In genomic region chr22:38315801-38316339, GRCh38 we compare ENCODE assay signal across 8 cellular contexts. TPM values are rescaled to one million over a fixed set of nuclear protein-coding genes. Genes with fewer than 3 reads are reported as not detected.
DNase-seq lines count a peak whose midpoint lies in the region; ATAC-seq and TF ChIP-seq lines count a peak whose summit lies in the region.

No MANE protein-coding gene starts in this region.

- peak overlapping the region; percentile 98 for H3K27ac Mint-ChIP-seq in GM23338
- H3K27ac Mint-ChIP-seq in activated naive CD4-positive, alpha-beta T cell treated with anti-CD3 and anti-CD28 coated beads, Interleukin-2, amount 50 U/mL, for 24 hours = peak overlapping the region; percentile 86

- no peaks in the 10 kb centered on the region for H3K27me3 ChIP-seq in GM23338 (ENCODE audit: insufficient read depth)
- no peaks in the 10 kb centered on the region for H3K27me3 ChIP-seq in suprapubic skin

- H3F3A ChIP-seq in GM23338 (replicated peaks; ENCODE audit: low read depth) = peaks cover 40% of the 10 kb centered on the region

- H3K27ac ChIP-seq in GM23338 (ENCODE audit: low read depth) = peak overlapping the region; percentile 85
- peak overlapping the region; percentile 99 for H3K27ac ChIP-seq in suprapubic skin

- no peak overlapping the region for H2AFZ ChIP-seq in GM23338

- 4% methylated on average over 12 of the region's 13 CpGs for WGBS in suprapubic skin

- peak; percentile 13 for DNase-seq in ACHN
- DNase-seq in GM23338 (ENCODE audit: low spot score) = no peak
- DNase-seq in suprapubic skin (ENCODE audit: low spot score in 2 of 2) = no peak
- no peak for DNase-seq in SK-N-DZ (ENCODE audit: low spot score)

- H3K36me3 Mint-ChIP-seq in GM23338 (ENCODE audit: low read depth) = peaks cover 38% of the 10 kb centered on the region
- no peaks in the 10 kb centered on the region for H3K36me3 Mint-ChIP-seq in activated naive CD4-positive, alpha-beta T cell treated with anti-CD3 and anti-CD28 coated beads, Interleukin-2, amount 50 U/mL, for 24 hours

- in situ Hi-C loops in ACHN (cut with HindIII; ENCODE audit: low pct_ligation_motif_present, low pct_unique_long_range_greater_than_20kb, low sequenced_read_pairs) = no loop called here

- peaks cover 87% of the 10 kb centered on the region for H3K79me2 ChIP-seq in GM23338 (replicated peaks; ENCODE audit: insufficient read depth)

- H3K9me2 ChIP-seq in GM23338 (ENCODE audit: insufficient read depth) = no peaks in the 10 kb centered on the region

- H3K27me3 Mint-ChIP-seq in GM23338 (ENCODE audit: insufficient read depth, low read depth, poor library complexity) = peaks cover 27% of the 10 kb centered on the region
- no peaks in the 10 kb centered on the region for H3K27me3 Mint-ChIP-seq in activated naive CD4-positive, alpha-beta T cell treated with anti-CD3 and anti-CD28 coated beads, Interleukin-2, amount 50 U/mL, for 24 hours

- H3K4me1 ChIP-seq in GM23338 (ENCODE audit: insufficient read depth) (peaks cover 74% of the 10 kb centered on the region), suprapubic skin (peaks cover 75% of the 10 kb centered on the region)

- H3K4me3 Mint-ChIP-seq in GM23338 = peak overlapping the region; percentile 95
- peak overlapping the region; percentile 92 for H3K4me3 Mint-ChIP-seq in activated naive CD4-positive, alpha-beta T cell treated with anti-CD3 and anti-CD28 coated beads, Interleukin-2, amount 50 U/mL, for 24 hours

- peaks cover 73% of the 10 kb centered on the region for H3K4me1 Mint-ChIP-seq in GM23338
- peaks cover 47% of the 10 kb centered on the region for H3K4me1 Mint-ChIP-seq in activated naive CD4-positive, alpha-beta T cell treated with anti-CD3 and anti-CD28 coated beads, Interleukin-2, amount 50 U/mL, for 24 hours

- TF ChIP-seq EP300 in suprapubic skin (IDR thresholded peaks at IDR 0.05) = no peak

- H3K9me3 Mint-ChIP-seq in GM23338 = peaks cover 5% of the 10 kb centered on the region; the same call in 2 of the 3 replicates
- H3K9me3 Mint-ChIP-seq in activated naive CD4-positive, alpha-beta T cell treated with anti-CD3 and anti-CD28 coated beads, Interleukin-2, amount 50 U/mL, for 24 hours = no peaks in the 10 kb centered on the region

- ATAC-seq in GM23338 (no peak), HG03139 (IDR thresholded peaks at IDR 0.05; ENCODE audit: unreplicated experiment) (no peak), HG02840 (IDR thresholded peaks at IDR 0.05; ENCODE audit: low FRiP score, unreplicated experiment) (no peak)

- TF ChIP-seq CTCF in GM23338 (conservative IDR thresholded peaks at IDR 0.05; ENCODE audit: low read depth in 2 of 2) (no peak), suprapubic skin (IDR thresholded peaks at IDR 0.05) (no peak)

- peaks cover 55% of the 10 kb centered on the region for H4K20me1 ChIP-seq in GM23338 (replicated peaks; ENCODE audit: insufficient read depth)

- H3K9me3 ChIP-seq in iPS-18c (ENCODE audit: control insufficient read depth, insufficient read depth, low read length) = peaks cover 3% of the 10 kb centered on the region
- no peaks in the 10 kb centered on the region for H3K9me3 ChIP-seq in suprapubic skin

- peaks cover 26% of the 10 kb centered on the region for H3K36me3 ChIP-seq in GM23338 (ENCODE audit: insufficient read depth)
- peaks cover 6% of the 10 kb centered on the region for H3K36me3 ChIP-seq in suprapubic skin

- H3K4me3 ChIP-seq in GM23338 (peak overlapping the region; percentile 96), iPS-18c (ENCODE audit: insufficient read depth, low read depth, low read length) (peak overlapping the region; percentile 76), suprapubic skin (peak overlapping the region; percentile 90)

- TF ChIP-seq POLR2A in suprapubic skin (IDR thresholded peaks at IDR 0.05) = no peak

- peak overlapping the region; percentile 100 for H3K4me2 ChIP-seq in GM23338

TF ChIP-seq in GM23338, 12 proteins besides CTCF, POLR2A, EP300 and RAD21 (continues in another document):
- TF ChIP-seq EZH2phosphoT487 (IDR thresholded peaks at IDR 0.05; ENCODE audit: unreplicated experiment) = no peak
- TF ChIP-seq REST (IDR thresholded peaks at IDR 0.05; ENCODE audit: unreplicated experiment) = no peak

RNA-seq across cellular contexts. Expression of gene CSNK1E, which starts 1.4 kb away (rescaled TPM):
- 233 and 259 TPM in 2 replicates for total RNA-seq in GM23338 (2014; rRNA removed; shearing (Covaris generic))
- 180 and 189 TPM in 2 replicates for polyA plus RNA-seq in GM23338 (2016; fragmentation: Nextera tagmentation; extraction: Ambion mirVana)
- 100 to 1,000 TPM; 112 to 246 (median 160) TPM for total RNA-seq in suprapubic skin
- 194 and 221 TPM in 2 replicates for polyA plus RNA-seq in SK-N-DZ (2014; cell fraction: cytosol; rRNA removed)
- 262 and 293 TPM in 2 replicates for polyA plus RNA-seq in SK-N-DZ (2014; cell fraction: nucleus; rRNA removed)

RNA-seq across cellular contexts. Expression of gene TMEM184B, which starts 43.1 kb away (rescaled TPM):
- 76.5 and 95.1 TPM in 2 replicates for total RNA-seq in GM23338 (2014; rRNA removed; shearing (Covaris generic))
- 40.7 and 42.2 TPM in 2 replicates for polyA plus RNA-seq in GM23338 (2016; fragmentation: Nextera tagmentation; extraction: Ambion mirVana)
- 10 to 100 TPM; 41.5 to 54.9 (median 46.0) TPM for total RNA-seq in suprapubic skin
- polyA plus RNA-seq in SK-N-DZ (2014; cell fraction: cytosol; rRNA removed) = 19.0 and 26.8 TPM in 2 replicates
- polyA plus RNA-seq in SK-N-DZ (2014; cell fraction: nucleus; rRNA removed) = 14.0 and 27.5 TPM in 2 replicates
